In genomic region chr11:8390851-8391612, GRCh38 we compare ENCODE assay signal across 28 cellular contexts.
"Had no signal": no experiment of that assay in that cellular context is flagged by ENCODE, and none has a peak within 500 bp of the region (broad histone marks: within the 10 kb centered on the region; RNA-seq: fewer than 3 reads in every experiment).

No MANE protein-coding gene starts in this region.

- H3K4me3 Mint-ChIP-seq: naive thymus-derived CD8-positive, alpha-beta T cell; natural killer cell treated with Interleukin-12 subunit alpha and Interleukin-12 subunit beta and Interleukin-15 and Interleukin-18, amount 100 ng/mL, for 72 hours; nephron progenitor cell; neural crest cell; stimulated activated effector memory CD8-positive, alpha-beta T cell treated with anti-CD3 and anti-CD28 coated beads, Interleukin-12 subunit alpha, Interleukin-12 subunit beta, amount 100 ng/mL, for 72 hours; stimulated activated naive B cell treated with anti-CD40 and anti-IgM and Interleukin-4, amounts not matched to agents 10 μg/mL and 1 μg/mL and 100 μg/mL, for 72 hours; stimulated activated naive CD8-positive, alpha-beta T cell treated with anti-CD3 and anti-CD28 coated beads, Interleukin-15, Interleukin-2, amounts not matched to agents 100 ng/mL and 50 ng/mL, for 24 hours; type B pancreatic cell had no signal

- DNase-seq: naive thymus-derived CD8-positive, alpha-beta T cell; nephron progenitor cell; nucleus accumbens; pancreas; retina; right cardiac atrium; right lobe of liver; sigmoid colon; small intestine; stimulated activated CD4-positive, alpha-beta T cell treated with anti-CD3 and anti-CD28 coated beads, Interleukin-15, amount 100 ng/mL, for 24 hours; stimulated activated CD4-positive, alpha-beta T cell treated with anti-CD3 and anti-CD28 coated beads, Interleukin-2, amount 100 ng/mL, for 24 hours; stimulated activated CD4-positive, alpha-beta T cell treated with anti-CD3 and anti-CD28 coated beads, Interleukin-2, amount 100 ng/mL, for 48 hours; stimulated activated CD4-positive, alpha-beta T cell treated with anti-CD3 and anti-CD28 coated beads, Interleukin-4, amount 100 ng/mL, for 24 hours; stimulated activated naive B cell treated with anti-CD40 and anti-IgM and Interleukin-4, amounts not matched to agents 10 μg/mL and 1 μg/mL and 100 μg/mL, for 72 hours; stimulated activated naive CD4-positive, alpha-beta T cell treated with Interleukin-2 at 50 U/mL for 16 hours; stomach; thyroid gland; upper lobe of right lung; uterus had no signal

- ATAC-seq: naive thymus-derived CD8-positive, alpha-beta T cell; natural killer cell treated with Interleukin-12 subunit alpha and Interleukin-12 subunit beta and Interleukin-15 and Interleukin-18, amount 100 ng/mL, for 72 hours; pancreas; right cardiac atrium; right lobe of liver; stimulated activated effector memory CD8-positive, alpha-beta T cell treated with anti-CD3 and anti-CD28 coated beads, Interleukin-12 subunit alpha, Interleukin-12 subunit beta, amount 100 ng/mL, for 72 hours; stimulated activated naive B cell treated with anti-CD40 and anti-IgM and Interleukin-4, amounts not matched to agents 10 μg/mL and 1 μg/mL and 100 μg/mL, for 72 hours; upper lobe of right lung had no signal

- H3K36me3 Mint-ChIP-seq: naive thymus-derived CD8-positive, alpha-beta T cell; natural killer cell treated with Interleukin-12 subunit alpha and Interleukin-12 subunit beta and Interleukin-15 and Interleukin-18, amount 100 ng/mL, for 72 hours; stimulated activated effector memory CD8-positive, alpha-beta T cell treated with anti-CD3 and anti-CD28 coated beads, Interleukin-12 subunit alpha, Interleukin-12 subunit beta, amount 100 ng/mL, for 72 hours had no signal

- H3K27me3 ChIP-seq: neutrophil, pancreas, right lobe of liver, sigmoid colon, stomach, thyroid gland, tibial nerve, upper lobe of right lung, uterus had no signal

- H3K27ac Mint-ChIP-seq: naive thymus-derived CD8-positive, alpha-beta T cell; natural killer cell treated with Interleukin-12 subunit alpha and Interleukin-12 subunit beta and Interleukin-15 and Interleukin-18, amount 100 ng/mL, for 72 hours; stimulated activated effector memory CD8-positive, alpha-beta T cell treated with anti-CD3 and anti-CD28 coated beads, Interleukin-12 subunit alpha, Interleukin-12 subunit beta, amount 100 ng/mL, for 72 hours; stimulated activated naive B cell treated with anti-CD40 and anti-IgM and Interleukin-4, amounts not matched to agents 10 μg/mL and 1 μg/mL and 100 μg/mL, for 72 hours; stimulated activated naive CD8-positive, alpha-beta T cell treated with anti-CD3 and anti-CD28 coated beads, Interleukin-15, Interleukin-2, amounts not matched to agents 100 ng/mL and 50 ng/mL, for 24 hours; type B pancreatic cell had no signal

- H3K4me3 ChIP-seq: pancreas, prostate gland, right lobe of liver, sigmoid colon, stomach, thoracic aorta, thyroid gland, tibial nerve, upper lobe of right lung, uterus had no signal

- H3K4me1 Mint-ChIP-seq: naive thymus-derived CD8-positive, alpha-beta T cell; stimulated activated effector memory CD8-positive, alpha-beta T cell treated with anti-CD3 and anti-CD28 coated beads, Interleukin-12 subunit alpha, Interleukin-12 subunit beta, amount 100 ng/mL, for 72 hours had no signal

- H3K4me1 ChIP-seq: pancreas, prostate gland, right lobe of liver, uterus had no signal

- H3K27me3 Mint-ChIP-seq: naive thymus-derived CD8-positive, alpha-beta T cell; stimulated activated naive B cell treated with anti-CD40 and anti-IgM and Interleukin-4, amounts not matched to agents 10 μg/mL and 1 μg/mL and 100 μg/mL, for 72 hours; stimulated activated naive CD8-positive, alpha-beta T cell treated with anti-CD3 and anti-CD28 coated beads, Interleukin-15, Interleukin-2, amounts not matched to agents 100 ng/mL and 50 ng/mL, for 24 hours; type B pancreatic cell had no signal

- H3K36me3 ChIP-seq: neutrophil, pancreas, prostate gland, right lobe of liver, sigmoid colon, stomach, thoracic aorta, thyroid gland, tibial nerve, upper lobe of right lung, uterus had no signal

- H3K9me3 ChIP-seq: neutrophil, pancreas, prostate gland, right lobe of liver, sigmoid colon, thoracic aorta, thyroid gland, tibial nerve, upper lobe of right lung, uterus had no signal

- H3K9me3 Mint-ChIP-seq: natural killer cell treated with Interleukin-12 subunit alpha and Interleukin-12 subunit beta and Interleukin-15 and Interleukin-18, amount 100 ng/mL, for 72 hours; neural crest cell; stimulated activated effector memory CD8-positive, alpha-beta T cell treated with anti-CD3 and anti-CD28 coated beads, Interleukin-12 subunit alpha, Interleukin-12 subunit beta, amount 100 ng/mL, for 72 hours; stimulated activated naive B cell treated with anti-CD40 and anti-IgM and Interleukin-4, amounts not matched to agents 10 μg/mL and 1 μg/mL and 100 μg/mL, for 72 hours; type B pancreatic cell had no signal

- H3K27ac ChIP-seq: neutrophil, pancreas, prostate gland, right lobe of liver, thoracic aorta, upper lobe of right lung, uterus had no signal
